In the genomic region with DNA sequence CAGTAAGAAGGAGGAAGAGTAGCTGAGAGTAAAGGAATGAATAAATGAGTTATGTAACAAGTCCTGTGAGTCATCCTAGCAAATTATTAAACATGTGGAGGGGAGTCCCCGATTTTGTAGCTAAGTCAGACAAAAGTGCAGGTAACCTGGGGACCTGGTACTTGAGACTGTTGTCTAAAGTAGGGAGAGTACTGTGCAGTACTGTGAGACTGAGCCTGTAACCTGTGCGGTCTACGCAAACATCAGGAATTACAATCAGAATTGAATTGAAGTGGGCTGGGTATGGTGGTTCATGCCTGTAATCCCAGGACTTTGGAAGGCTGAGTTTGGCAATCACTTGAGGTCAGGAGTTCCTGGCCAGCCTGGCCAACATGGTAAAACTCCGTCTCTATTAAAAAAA, we compare ENCODE assay signal across 1 cellular context.
TF ChIP-seq lines count a peak whose summit lies in the region.

No MANE protein-coding gene starts in this region.

TF ChIP-seq in HepG2, 621 proteins besides CTCF, POLR2A, EP300 and RAD21 (continued from another document and continues in another):
- TF ChIP-seq HINFP (CRISPR knock-in tag; IDR thresholded peaks at IDR 0.05; ENCODE audit: low read depth) (no peak), ZNF34 (CRISPR knock-in tag; IDR thresholded peaks at IDR 0.05; ENCODE audit: borderline replicate concordance) (no peak), HNF1B (CRISPR knock-in tag; IDR thresholded peaks at IDR 0.05) (peak; percentile 87), LCORL (IDR thresholded peaks at IDR 0.05) (no peak), LCORL (CRISPR knock-in tag; IDR thresholded peaks at IDR 0.05) (peak; percentile 36; the same call in 1 of the 2 replicates), ZNF850 (CRISPR knock-in tag; conservative IDR thresholded peaks at IDR 0.05) (no peak), THAP11 (CRISPR knock-in tag; IDR thresholded peaks at IDR 0.05) (0 out of 2 replicates have a peak, but pooled peaks have one; percentile 19), MAFK (conservative IDR thresholded peaks at IDR 0.05 in 1 of 2, IDR thresholded peaks at IDR 0.05 in 1 of 2; ENCODE audit: low read length in 2 of 2) (no peak), ZNF7 (CRISPR knock-in tag; IDR thresholded peaks at IDR 0.05) (peak; percentile 90), ZNF33A (CRISPR knock-in tag; IDR thresholded peaks at IDR 0.05; ENCODE audit: borderline replicate concordance) (no peak), AKAP8 (CRISPR knock-in tag; IDR thresholded peaks at IDR 0.05) (no peak), GABPA (IDR thresholded peaks at IDR 0.05; ENCODE audit: low read depth, low read length) (no peak), GABPA (CRISPR knock-in tag; IDR thresholded peaks at IDR 0.05; ENCODE audit: low read depth) (no peak), ZFP37 (CRISPR knock-in tag; IDR thresholded peaks at IDR 0.05; ENCODE audit: borderline replicate concordance) (no peak), ZBTB10 (CRISPR knock-in tag; IDR thresholded peaks at IDR 0.05; ENCODE audit: borderline replicate concordance) (no peak), MEIS1 (CRISPR knock-in tag; IDR thresholded peaks at IDR 0.05; ENCODE audit: borderline replicate concordance) (no peak), ARNT2 (CRISPR knock-in tag; IDR thresholded peaks at IDR 0.05; ENCODE audit: low read depth) (no peak), ZNF878 (CRISPR knock-in tag; IDR thresholded peaks at IDR 0.05) (0 out of 2 replicates have a peak, but pooled peaks have one; percentile 31), ATF3 (CRISPR knock-in tag; IDR thresholded peaks at IDR 0.05) (peak; percentile 51; the same call in 1 of the 2 replicates), PAXIP1 (CRISPR knock-in tag; conservative IDR thresholded peaks at IDR 0.05) (peak; percentile 31), ZNF224 (CRISPR knock-in tag; IDR thresholded peaks at IDR 0.05) (no peak), JUNB (CRISPR knock-in tag; IDR thresholded peaks at IDR 0.05; ENCODE audit: borderline replicate concordance) (peak; percentile 51; the same call in 1 of the 2 replicates), GZF1 (CRISPR knock-in tag; IDR thresholded peaks at IDR 0.05) (no peak), CENPBD1 (CRISPR knock-in tag; IDR thresholded peaks at IDR 0.05; ENCODE audit: borderline replicate concordance, low read depth) (no peak), NFE2L1 (CRISPR knock-in tag; IDR thresholded peaks at IDR 0.05; ENCODE audit: borderline replicate concordance) (no peak), KDM6A (CRISPR knock-in tag; IDR thresholded peaks at IDR 0.05; ENCODE audit: low read depth) (no peak), ZNF746 (CRISPR knock-in tag; IDR thresholded peaks at IDR 0.05) (0 out of 2 replicates have a peak, but pooled peaks have one; percentile 27), HNF1A (IDR thresholded peaks at IDR 0.05; ENCODE audit: low read depth) (peak; percentile 61), HNF1A (CRISPR knock-in tag; IDR thresholded peaks at IDR 0.05; ENCODE audit: borderline replicate concordance) (peak; percentile 27; the same call in 1 of the 2 replicates), NR3C1 (CRISPR knock-in tag; IDR thresholded peaks at IDR 0.05) (no peak), ZSCAN30 (CRISPR knock-in tag; IDR thresholded peaks at IDR 0.05) (no peak), JUND (CRISPR knock-in tag; IDR thresholded peaks at IDR 0.05) (peak; percentile 75), SOX6 (IDR thresholded peaks at IDR 0.05) (no peak), SOX6 (CRISPR knock-in tag; IDR thresholded peaks at IDR 0.05) (peak; percentile 42)
- TF ChIP-seq, protein P1, sequence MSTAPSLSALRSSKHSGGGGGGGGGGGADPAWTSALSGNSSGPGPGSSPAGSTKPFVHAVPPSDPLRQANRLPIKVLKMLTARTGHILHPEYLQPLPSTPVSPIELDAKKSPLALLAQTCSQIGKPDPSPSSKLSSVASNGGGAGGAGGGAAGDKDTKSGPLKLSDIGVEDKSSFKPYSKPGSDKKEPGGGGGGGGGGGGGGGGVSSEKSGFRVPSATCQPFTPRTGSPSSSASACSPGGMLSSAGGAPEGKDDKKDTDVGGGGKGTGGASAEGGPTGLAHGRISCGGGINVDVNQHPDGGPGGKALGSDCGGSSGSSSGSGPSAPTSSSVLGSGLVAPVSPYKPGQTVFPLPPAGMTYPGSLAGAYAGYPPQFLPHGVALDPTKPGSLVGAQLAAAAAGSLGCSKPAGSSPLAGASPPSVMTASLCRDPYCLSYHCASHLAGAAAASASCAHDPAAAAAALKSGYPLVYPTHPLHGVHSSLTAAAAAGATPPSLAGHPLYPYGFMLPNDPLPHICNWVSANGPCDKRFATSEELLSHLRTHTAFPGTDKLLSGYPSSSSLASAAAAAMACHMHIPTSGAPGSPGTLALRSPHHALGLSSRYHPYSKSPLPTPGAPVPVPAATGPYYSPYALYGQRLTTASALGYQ (CRISPR knock-in tag; IDR thresholded peaks at IDR 0.05): no peak
- TF ChIP-seq, protein P2, sequence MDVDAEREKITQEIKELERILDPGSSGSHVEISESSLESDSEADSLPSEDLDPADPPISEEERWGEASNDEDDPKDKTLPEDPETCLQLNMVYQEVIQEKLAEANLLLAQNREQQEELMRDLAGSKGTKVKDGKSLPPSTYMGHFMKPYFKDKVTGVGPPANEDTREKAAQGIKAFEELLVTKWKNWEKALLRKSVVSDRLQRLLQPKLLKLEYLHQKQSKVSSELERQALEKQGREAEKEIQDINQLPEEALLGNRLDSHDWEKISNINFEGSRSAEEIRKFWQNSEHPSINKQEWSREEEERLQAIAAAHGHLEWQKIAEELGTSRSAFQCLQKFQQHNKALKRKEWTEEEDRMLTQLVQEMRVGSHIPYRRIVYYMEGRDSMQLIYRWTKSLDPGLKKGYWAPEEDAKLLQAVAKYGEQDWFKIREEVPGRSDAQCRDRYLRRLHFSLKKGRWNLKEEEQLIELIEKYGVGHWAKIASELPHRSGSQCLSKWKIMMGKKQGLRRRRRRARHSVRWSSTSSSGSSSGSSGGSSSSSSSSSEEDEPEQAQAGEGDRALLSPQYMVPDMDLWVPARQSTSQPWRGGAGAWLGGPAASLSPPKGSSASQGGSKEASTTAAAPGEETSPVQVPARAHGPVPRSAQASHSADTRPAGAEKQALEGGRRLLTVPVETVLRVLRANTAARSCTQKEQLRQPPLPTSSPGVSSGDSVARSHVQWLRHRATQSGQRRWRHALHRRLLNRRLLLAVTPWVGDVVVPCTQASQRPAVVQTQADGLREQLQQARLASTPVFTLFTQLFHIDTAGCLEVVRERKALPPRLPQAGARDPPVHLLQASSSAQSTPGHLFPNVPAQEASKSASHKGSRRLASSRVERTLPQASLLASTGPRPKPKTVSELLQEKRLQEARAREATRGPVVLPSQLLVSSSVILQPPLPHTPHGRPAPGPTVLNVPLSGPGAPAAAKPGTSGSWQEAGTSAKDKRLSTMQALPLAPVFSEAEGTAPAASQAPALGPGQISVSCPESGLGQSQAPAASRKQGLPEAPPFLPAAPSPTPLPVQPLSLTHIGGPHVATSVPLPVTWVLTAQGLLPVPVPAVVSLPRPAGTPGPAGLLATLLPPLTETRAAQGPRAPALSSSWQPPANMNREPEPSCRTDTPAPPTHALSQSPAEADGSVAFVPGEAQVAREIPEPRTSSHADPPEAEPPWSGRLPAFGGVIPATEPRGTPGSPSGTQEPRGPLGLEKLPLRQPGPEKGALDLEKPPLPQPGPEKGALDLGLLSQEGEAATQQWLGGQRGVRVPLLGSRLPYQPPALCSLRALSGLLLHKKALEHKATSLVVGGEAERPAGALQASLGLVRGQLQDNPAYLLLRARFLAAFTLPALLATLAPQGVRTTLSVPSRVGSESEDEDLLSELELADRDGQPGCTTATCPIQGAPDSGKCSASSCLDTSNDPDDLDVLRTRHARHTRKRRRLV (CRISPR knock-in tag; IDR thresholded peaks at IDR 0.05): peak; percentile 60; the same call in 1 of the 2 replicates
